Comparison of ENCODE assay signal across 8 cellular contexts in genomic region chr18:9103488-9103887, GRCh38. TPM values are rescaled to one million over a fixed set of nuclear protein-coding genes. Genes with fewer than 3 reads are reported as not detected.
DNase-seq lines count a peak whose midpoint lies in the region; ATAC-seq and TF ChIP-seq lines count a peak whose summit lies in the region.

No MANE protein-coding gene starts in this region.

- peak overlapping the region; percentile 91 for H3K4me3 ChIP-seq in HUES6 (ENCODE audit: low read depth, low read length)
- peak overlapping the region in 3 of 4 donors; percentile 60 to 85 (median 79) for H3K4me3 ChIP-seq in adrenal gland
- H3K4me3 ChIP-seq in testis: peak overlapping the region; percentile 79 to 87

- H3K27ac Mint-ChIP-seq in CD4-positive, alpha-beta T cell: peak overlapping the region; percentile 90

- TF ChIP-seq POLR2A in adrenal gland (IDR thresholded peaks at IDR 0.05) (no peak), testis (IDR thresholded peaks at IDR 0.05) (no peak)

- H3K4me1 ChIP-seq in HUES6 (ENCODE audit: control insufficient read depth, insufficient read depth, low read length) (peaks cover 48% of the 10 kb centered on the region), adrenal gland (replicated peaks in 1 of 2) (peaks cover 41 to 61% of the 10 kb centered on the region in 2 donors), testis (peaks cover 42% of the 10 kb centered on the region)

- peak overlapping the region; percentile 82 for H3K27ac ChIP-seq in CD4-positive, alpha-beta T cell (ENCODE audit: low read depth, low read length)
- peak overlapping the region; percentile 96; the same call in 1 of the 2 replicates for H3K27ac ChIP-seq in HUES6 (ENCODE audit: low read depth, low read length)
- H3K27ac ChIP-seq in adrenal gland: peak overlapping the region; percentile 73 to 95 (median 92)
- H3K27ac ChIP-seq in testis: peak overlapping the region; percentile 93 to 97

- peak overlapping the region; percentile 97 for H3K9ac ChIP-seq in HUES6 (ENCODE audit: low read length)

- WGBS in adrenal gland, 4 donors: 0 to 3% (median 1%) methylated on average over 3 of the region's 3 CpGs
- 0 to 2% methylated on average over 3 of the region's 3 CpGs for WGBS in testis, 2 donors

- no peaks in the 10 kb centered on the region for H3K9me3 ChIP-seq in CD4-positive, alpha-beta T cell (ENCODE audit: control insufficient read depth, low read length)
- H3K9me3 ChIP-seq in HUES6 (ENCODE audit: control insufficient read depth, insufficient read depth, low read depth, low read length) (no peaks in the 10 kb centered on the region), adrenal gland (replicated peaks in 1 of 3) (no peaks in the 10 kb centered on the region), testis (no peaks in the 10 kb centered on the region)

- H3K36me3 Mint-ChIP-seq in CD4-positive, alpha-beta T cell (ENCODE audit: low read depth): peaks cover 46% of the 10 kb centered on the region

- no peak for ATAC-seq in CD4-positive, alpha-beta T cell (ENCODE audit: poor library complexity)
- no peak for ATAC-seq in GM19351 (IDR thresholded peaks at IDR 0.05; ENCODE audit: unreplicated experiment)

- H3K36me3 ChIP-seq in HUES6 (ENCODE audit: control insufficient read depth, insufficient read depth, low read length) (peaks cover 5% of the 10 kb centered on the region; the same call in 1 of the 2 replicates), adrenal gland (replicated peaks in 1 of 2) (no peaks in the 10 kb centered on the region), testis (ENCODE audit: low read depth, missing control alignments) (no peaks in the 10 kb centered on the region)

- TF ChIP-seq CTCF in CD4-positive, alpha-beta T cell (IDR thresholded peaks at IDR 0.05): peak; percentile 38
- TF ChIP-seq CTCF in adrenal gland (IDR thresholded peaks at IDR 0.05) (peak in 1 of 6 experiments; percentile 9), testis (IDR thresholded peaks at IDR 0.05) (no peak)

- no peaks in the 10 kb centered on the region for H3K27me3 Mint-ChIP-seq in CD4-positive, alpha-beta T cell

- peak overlapping the region; percentile 95 for H3K4me3 Mint-ChIP-seq in CD4-positive, alpha-beta T cell

- CTCF ChIA-PET in CD4-positive, alpha-beta T cell (lab: Charles Lee): interaction anchor here (0.6 to 5.7 kb wide), 16 partner anchors 12 to 107 kb away, joined by 3 to 66 read pairs (median 4); partner anchors contain the start of gene ANKRD12

- H3K4me1 Mint-ChIP-seq in CD4-positive, alpha-beta T cell (ENCODE audit: low read depth): peaks cover 72% of the 10 kb centered on the region

- no peak for DNase-seq in CD4-positive, alpha-beta T cell
- DNase-seq in adrenal gland (no peak), kidney tubule cell (ENCODE audit: low spot score) (peak; percentile 11), testis (no peak), D341Med (ENCODE audit: low spot score) (no peak)
- no peak for DNase-seq in stimulated activated CD4-positive, alpha-beta T cell treated with anti-CD3 and anti-CD28 coated beads, Interleukin-4, amount 100 ng/mL, for 1 hour

- H3K9me3 Mint-ChIP-seq in CD4-positive, alpha-beta T cell: no peaks in the 10 kb centered on the region

- POLR2A ChIA-PET in CD4-positive, alpha-beta T cell (lab: Charles Lee): interaction anchor here (1.0 to 35.5 kb wide), 12 partner anchors 12 to 810 kb away, joined by 3 to 914 read pairs (median 9); partner anchors contain the start of genes ANKRD12 and VAPA

- intact Hi-C loops in CD4-positive, alpha-beta T cell (cut with DNase I, micrococcal nuclease): loop anchor here (1.0 to 10.0 kb wide), 6 partner anchors 13 to 811 kb away; partner anchors contain the start of genes VAPA (in 2 of the 2), RALBP1 (in 1 of the 2) and TWSG1 (in 1 of the 2)
- intact Hi-C loops in adrenal gland (cut with DNase I): no loop called here
- intact Hi-C loops in testis (cut with DNase I; ENCODE audit: low total_unique reads): no loop called here

- H3K27me3 ChIP-seq in CD4-positive, alpha-beta T cell (ENCODE audit: control insufficient read depth, insufficient read depth, low read length): no peaks in the 10 kb centered on the region
- H3K27me3 ChIP-seq in HUES6 (ENCODE audit: control insufficient read depth, insufficient read depth, low read length) (no peaks in the 10 kb centered on the region), adrenal gland (no peaks in the 10 kb centered on the region), testis (no peaks in the 10 kb centered on the region)

RNA-seq across cellular contexts. Expression of gene NDUFV2, which starts 1.0 kb away (rescaled TPM):
- total RNA-seq in CD4-positive, alpha-beta T cell: 100 to 1,000 TPM; 230 to 231 TPM
- total RNA-seq in adrenal gland (100 to 1,000 TPM; 130 to 250 (median 182) TPM), testis (100 to 1,000 TPM; 115 to 120 TPM)
- polyA plus RNA-seq in adrenal gland (100 to 1,000 TPM; 347 to 569 (median 420) TPM), testis (ENCODE audit: insufficient read depth, low read depth, low replicate concordance) (171 TPM)

RNA-seq across cellular contexts. Expression of gene ANKRD12, which starts 33.1 kb away (rescaled TPM):
- 100 to 1,000 TPM; 160 to 164 TPM for total RNA-seq in CD4-positive, alpha-beta T cell
- total RNA-seq in adrenal gland (10 to 100 TPM; 19.4 to 56.8 (median 41.1) TPM), testis (10 to 100 TPM; 58.5 to 59.7 TPM)
- polyA plus RNA-seq in adrenal gland (10 to 100 TPM; 14.1 to 91.2 (median 21.2) TPM), testis (ENCODE audit: insufficient read depth, low read depth, low replicate concordance) (4.5 TPM)

Comparison
In these comparisons a context has a peak if more than half of its experiments do, and no peak if none do; other contexts are left out.
1. intact Hi-C loops: an anchor here in CD4-positive, alpha-beta T cell (1.0 to 10.0 kb wide); none called in adrenal gland and testis.